12 cellular contexts compared by ENCODE assay signal in genomic region chr1:16971330-16972209, GRCh38. TPM values are rescaled to one million over a fixed set of nuclear protein-coding genes. Genes with fewer than 3 reads are reported as not detected.
DNase-seq lines count a peak whose midpoint lies in the region; ATAC-seq and TF ChIP-seq lines count a peak whose summit lies in the region.
"Had no signal": no experiment of that assay in that cellular context is flagged by ENCODE, and none has a peak within 500 bp of the region (broad histone marks: within the 10 kb centered on the region; RNA-seq: fewer than 3 reads in every experiment).

No MANE protein-coding gene starts in this region.

- intact Hi-C loops in mammary epithelial cell (cut with micrococcal nuclease): no loop called here

- CTCF ChIA-PET in WTC11 (lab: Charles Lee): interaction anchor here (0.7 to 3.7 kb wide), 3 partner anchors 11 to 75 kb away, joined by 4 to 20 read pairs (median 8); no protein-coding TSS in a partner anchor
- CTCF ChIA-PET in mammary epithelial cell (lab: Charles Lee; ENCODE audit: low non-redundant PET): no interaction called here

- TF ChIP-seq CTCF in WTC11 (IDR thresholded peaks at IDR 0.05): no peak
- TF ChIP-seq CTCF in mammary epithelial cell (conservative IDR thresholded peaks at IDR 0.05 in 1 of 2, IDR thresholded peaks at IDR 0.05 in 1 of 2; ENCODE audit: extremely low read depth in 1 of 2, insufficient read depth in 1 of 2, low read depth in 1 of 2, low read length in 2 of 2): no peak

- H2AFZ ChIP-seq in mammary epithelial cell (ENCODE audit: low read depth, low read length): no peak overlapping the region
- H2AFZ ChIP-seq: PC-9 had no signal

- H3K4me2 ChIP-seq in mammary epithelial cell (ENCODE audit: insufficient read depth, low read depth, low read length): no peak overlapping the region
- H3K4me2 ChIP-seq: BLaER1 treated with 17β-estradiol and CSF1 and Interleukin-3, amounts not matched to agents 10 nM and 100 nM; PC-9 had no signal

- no peaks in the 10 kb centered on the region for H4K20me1 ChIP-seq in mammary epithelial cell (ENCODE audit: insufficient read depth, low read length)

- peaks cover 8% of the 10 kb centered on the region for H3K36me3 Mint-ChIP-seq in WTC11

- peak overlapping the region; percentile 49; the same call in 1 of the 2 replicates for H3K27ac Mint-ChIP-seq in WTC11

- H3K36me3 ChIP-seq in mammary epithelial cell (ENCODE audit: insufficient read depth, low read length): peaks cover 3% of the 10 kb centered on the region
- H3K36me3 ChIP-seq: neutrophil had no signal

- no TSS peak for BruUV-seq in mammary epithelial cell (replicated peaks; lab: Mats Ljungman, UMichigan)

- no peaks in the 10 kb centered on the region for H3K27me3 Mint-ChIP-seq in WTC11 (ENCODE audit: low read depth)

- H3K4me1 ChIP-seq in mammary epithelial cell (ENCODE audit: insufficient read depth, low read length): peaks cover 7% of the 10 kb centered on the region

- in situ Hi-C loops in mammary epithelial cell (cut with MboI; ENCODE audit: low sequenced_read_pairs in 2 of 2): no loop called here

- peak; percentile 91 for DNase-seq in COR-L47 (lab: John Stamatoyannopoulos, UW)
- peak; percentile 88 for DNase-seq in NCI-H1105 treated with DMSO at 0.1 percent for 48 hours (lab: John Stamatoyannopoulos, UW)
- peak; percentile 65 for DNase-seq in WTC11 (ENCODE audit: low spot score)
- peak; percentile 21 for DNase-seq in iris pigment epithelial cell (ENCODE audit: low read depth)
- no peak for DNase-seq in NCI-H526 treated with DMSO at 0.1 percent for 48 hours (lab: John Stamatoyannopoulos, UW)
- no peak for DNase-seq in mammary epithelial cell
- no peak for DNase-seq in ureter (ENCODE audit: low spot score)
- no peak for DNase-seq in NCI-H1436 (lab: John Stamatoyannopoulos, UW)

- no peak overlapping the region for H3K9ac ChIP-seq in mammary epithelial cell (ENCODE audit: insufficient read depth, low read length)
- H3K9ac ChIP-seq: BLaER1 treated with 17β-estradiol and CSF1 and Interleukin-3, amounts not matched to agents 10 nM and 100 nM had no signal

- WGBS in mammary epithelial cell (ENCODE audit: low coverage, missing lambda C conversion rate): 92% methylated on average over 23 of the region's 28 CpGs

- no peaks in the 10 kb centered on the region for H3K9me3 ChIP-seq in mammary epithelial cell (replicated peaks; ENCODE audit: insufficient read depth, low read length)
- H3K9me3 ChIP-seq: BLaER1 treated with 17β-estradiol and CSF1 and Interleukin-3, amounts not matched to agents 10 nM and 100 nM; neutrophil had no signal

- POLR2A ChIA-PET in WTC11 (lab: Charles Lee): no interaction called here

- peaks cover 26% of the 10 kb centered on the region for H3K4me1 Mint-ChIP-seq in WTC11

- dilution Hi-C loops in mammary epithelial cell (cut with HindIII; ENCODE audit: low sequenced_read_pairs): loop anchor here (5.0 kb wide), 3 partner anchors 34 to 71 kb away; no protein-coding TSS in a partner anchor

- H3K9me3 Mint-ChIP-seq in WTC11: no peaks in the 10 kb centered on the region

- no peak overlapping the region for H3K27ac ChIP-seq in mammary epithelial cell (ENCODE audit: insufficient read depth, low read depth, low read length)
- H3K27ac ChIP-seq: BLaER1 treated with 17β-estradiol and CSF1 and Interleukin-3, amounts not matched to agents 10 nM and 100 nM; neutrophil; PC-9 had no signal

- H3K4me3 ChIP-seq in mammary epithelial cell (replicated peaks in 1 of 3; ENCODE audit: insufficient read depth in 1 of 3, low read depth in 2 of 3, low read length in 3 of 3): no peak overlapping the region
- H3K4me3 ChIP-seq: BLaER1 treated with 17β-estradiol and CSF1 and Interleukin-3, amounts not matched to agents 10 nM and 100 nM; PC-9 had no signal

- no peaks in the 10 kb centered on the region for H3K79me2 ChIP-seq in mammary epithelial cell (ENCODE audit: insufficient read depth, low read length)

- ATAC-seq in WTC11: peak; percentile 69

- no peaks in the 10 kb centered on the region for H3K27me3 ChIP-seq in mammary epithelial cell (ENCODE audit: insufficient read depth, low read length)
- H3K27me3 ChIP-seq: BLaER1 treated with 17β-estradiol and CSF1 and Interleukin-3, amounts not matched to agents 10 nM and 100 nM; neutrophil had no signal

- H3K4me3 Mint-ChIP-seq in WTC11: no peak overlapping the region

TF ChIP-seq in WTC11, 78 proteins besides CTCF, POLR2A, EP300 and RAD21:
- TF ChIP-seq ZNF281 (CRISPR knock-in tag; IDR thresholded peaks at IDR 0.05): no peak
- TF ChIP-seq JAZF1 (CRISPR knock-in tag; IDR thresholded peaks at IDR 0.05): no peak
- no peak for TF ChIP-seq ZMAT4 (CRISPR knock-in tag; IDR thresholded peaks at IDR 0.05)
- TF ChIP-seq, protein P1, sequence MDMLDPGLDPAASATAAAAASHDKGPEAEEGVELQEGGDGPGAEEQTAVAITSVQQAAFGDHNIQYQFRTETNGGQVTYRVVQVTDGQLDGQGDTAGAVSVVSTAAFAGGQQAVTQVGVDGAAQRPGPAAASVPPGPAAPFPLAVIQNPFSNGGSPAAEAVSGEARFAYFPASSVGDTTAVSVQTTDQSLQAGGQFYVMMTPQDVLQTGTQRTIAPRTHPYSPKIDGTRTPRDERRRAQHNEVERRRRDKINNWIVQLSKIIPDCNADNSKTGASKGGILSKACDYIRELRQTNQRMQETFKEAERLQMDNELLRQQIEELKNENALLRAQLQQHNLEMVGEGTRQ (CRISPR knock-in tag; IDR thresholded peaks at IDR 0.05): peak; percentile 90
- TF ChIP-seq, protein P2, sequence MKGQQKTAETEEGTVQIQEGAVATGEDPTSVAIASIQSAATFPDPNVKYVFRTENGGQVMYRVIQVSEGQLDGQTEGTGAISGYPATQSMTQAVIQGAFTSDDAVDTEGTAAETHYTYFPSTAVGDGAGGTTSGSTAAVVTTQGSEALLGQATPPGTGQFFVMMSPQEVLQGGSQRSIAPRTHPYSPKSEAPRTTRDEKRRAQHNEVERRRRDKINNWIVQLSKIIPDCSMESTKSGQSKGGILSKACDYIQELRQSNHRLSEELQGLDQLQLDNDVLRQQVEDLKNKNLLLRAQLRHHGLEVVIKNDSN (CRISPR knock-in tag; IDR thresholded peaks at IDR 0.05): peak; percentile 89
- 0 out of 2 replicates have a peak, but pooled peaks have one; percentile 29 for TF ChIP-seq EMX1 (CRISPR knock-in tag; IDR thresholded peaks at IDR 0.05)
- no peak for TF ChIP-seq NFATC4 (CRISPR knock-in tag; IDR thresholded peaks at IDR 0.05)

RNA-seq across cellular contexts. Expression of gene MFAP2, which starts 8.8 kb away (rescaled TPM):
- 136 to 144 TPM (median 141 TPM) in 3 replicates for total RNA-seq in WTC11 (2021)
- 10 to 100 TPM in 1 of 2 donors, 1 to 10 TPM in 1; 4.4 to 12.8 TPM for total RNA-seq in mammary epithelial cell
- polyA plus RNA-seq in mammary epithelial cell: 3.6 TPM
- not detected for polyA minus RNA-seq in mammary epithelial cell
- total RNA-seq in ureter: 7.1 TPM
- total RNA-seq: activated CD8-positive, alpha-beta memory T cell treated with anti-CD3 and anti-CD28 coated beads for 36 hours had no signal

RNA-seq across cellular contexts. Expression of gene ATP13A2, which starts 40.2 kb away (rescaled TPM):
- total RNA-seq in WTC11 (2021) (84.8 to 95.9 TPM (median 93.1 TPM) in 3 replicates), mammary epithelial cell (100 to 1,000 TPM in 1 of 2 donors, 10 to 100 TPM in 1; 97.1 to 180 TPM), ureter (33.7 TPM)
- 80.2 TPM for polyA plus RNA-seq in mammary epithelial cell
- 162 TPM for polyA minus RNA-seq in mammary epithelial cell

RNA-seq across cellular contexts. Expression of gene CROCC, which starts 49.8 kb away (rescaled TPM):
- total RNA-seq in WTC11 (2021) (73.8 to 75.6 TPM (median 73.9 TPM) in 3 replicates), mammary epithelial cell (10 to 100 TPM in 1 of 2 donors, 1 to 10 TPM in 1; 7.2 to 16.4 TPM), ureter (38.5 TPM)
- 4.6 TPM for polyA plus RNA-seq in mammary epithelial cell
- polyA minus RNA-seq in mammary epithelial cell: 0.83 TPM

Comparison
In these comparisons a context has a peak if more than half of its experiments do, and no peak if none do; other contexts are left out.
1. DNase-seq: peak in COR-L47 (single experiment), NCI-H1105 treated with DMSO at 0.1 percent for 48 hours (single experiment), WTC11 (single experiment) and iris pigment epithelial cell (single experiment); none in NCI-H526 treated with DMSO at 0.1 percent for 48 hours (single experiment), mammary epithelial cell (single experiment), ureter (single experiment) and NCI-H1436 (single experiment).